In genomic region chr9:12908910-12909309, GRCh38 we compare ENCODE assay signal across 23 cellular contexts.
DNase-seq lines count a peak whose midpoint lies in the region; ATAC-seq and TF ChIP-seq lines count a peak whose summit lies in the region.
"Had no signal": no experiment of that assay in that cellular context is flagged by ENCODE, and none has a peak within 500 bp of the region (broad histone marks: within the 10 kb centered on the region; RNA-seq: fewer than 3 reads in every experiment).

No MANE protein-coding gene starts in this region.

- DNase-seq in NCI-H1417 (lab: John Stamatoyannopoulos, UW), result peak in 2 of 3 experiments; percentile 17 to 40
- DNase-seq in NCI-H1417 treated with DMSO at 0.1 percent for 48 hours (lab: John Stamatoyannopoulos, UW), result no peak
- DNase-seq in LNCaP clone FGC (ENCODE audit: low read depth), result peak; percentile 89
- DNase-seq in NCI-H774 (lab: John Stamatoyannopoulos, UW), result peak; percentile 43
- DNase-seq in left lung, result no peak
- no peak for DNase-seq in heart right ventricle
- no peak for DNase-seq in NCI-H187 treated with DMSO at 0.1 percent for 48 hours (lab: John Stamatoyannopoulos, UW)
- DNase-seq: AML-193; GOT3; KG1; NCI-H1436; NCI-H2081; NCI-H524 treated with DMSO at 0.1 percent for 48 hours; NK-92 treated with Interleukin-12 subunit alpha and Interleukin-12 subunit beta, amount 100 ng/mL, for 24 hours; SHP77; T-helper 1 cell had no signal

- H3K27ac ChIP-seq in left lung (no peak overlapping the region), heart right ventricle (no peak overlapping the region)
- H3K27ac ChIP-seq: 22Rv1, C4-2B had no signal

- 88 to 94% methylated on average over 3 of the region's 3 CpGs for WGBS in heart right ventricle, 2 donors

- intact Hi-C loops in left lung (cut with DNase I) (no loop called here), heart right ventricle (cut with DNase I) (no loop called here)

- H3K4me3 ChIP-seq in LNCaP clone FGC (ENCODE audit: low read depth, low read length) (no peak overlapping the region), left lung (no peak overlapping the region), heart right ventricle (no peak overlapping the region)
- H3K4me3 ChIP-seq: GM12878 had no signal

- H3K27me3 ChIP-seq in left lung (no peaks in the 10 kb centered on the region), heart right ventricle (no peaks in the 10 kb centered on the region)

- no peaks in the 10 kb centered on the region for H3K36me3 ChIP-seq in left lung
- no peaks in the 10 kb centered on the region for H3K36me3 ChIP-seq in heart right ventricle

- peak; percentile 42 for ATAC-seq in left lung
- no peak for ATAC-seq in heart right ventricle
- ATAC-seq in GM21447 (IDR thresholded peaks at IDR 0.05; ENCODE audit: unreplicated experiment), result no peak
- ATAC-seq: GM12878, HCT116, HepG2, SK-N-SH treated with all-trans-retinoic acid at 6 μM for 48 hours had no signal

- H3K4me1 ChIP-seq in left lung (no peaks in the 10 kb centered on the region), heart right ventricle (no peaks in the 10 kb centered on the region)

- no peak for TF ChIP-seq CTCF in LNCaP clone FGC (IDR thresholded peaks at IDR 0.05; ENCODE audit: control insufficient read depth, extremely low read depth, insufficient read depth)
- no peak for TF ChIP-seq CTCF in left lung (IDR thresholded peaks at IDR 0.05)
- no peak for TF ChIP-seq CTCF in heart right ventricle (IDR thresholded peaks at IDR 0.05)

- peaks cover 0 to 2% of the 10 kb centered on the region in 2 donors for H3K9me3 ChIP-seq in left lung
- H3K9me3 ChIP-seq in heart right ventricle, result no peaks in the 10 kb centered on the region

Comparison
In these comparisons a context has a peak if more than half of its experiments do, and no peak if none do; other contexts are left out.
1. DNase-seq: peak in NCI-H1417 (2 of 3), LNCaP clone FGC (single experiment) and NCI-H774 (single experiment); none in NCI-H1417 treated with DMSO at 0.1 percent for 48 hours (single experiment), left lung (0 of 2), heart right ventricle (0 of 2) and NCI-H187 treated with DMSO at 0.1 percent for 48 hours (single experiment).